12 cellular contexts compared by ENCODE assay signal in the genomic region with DNA sequence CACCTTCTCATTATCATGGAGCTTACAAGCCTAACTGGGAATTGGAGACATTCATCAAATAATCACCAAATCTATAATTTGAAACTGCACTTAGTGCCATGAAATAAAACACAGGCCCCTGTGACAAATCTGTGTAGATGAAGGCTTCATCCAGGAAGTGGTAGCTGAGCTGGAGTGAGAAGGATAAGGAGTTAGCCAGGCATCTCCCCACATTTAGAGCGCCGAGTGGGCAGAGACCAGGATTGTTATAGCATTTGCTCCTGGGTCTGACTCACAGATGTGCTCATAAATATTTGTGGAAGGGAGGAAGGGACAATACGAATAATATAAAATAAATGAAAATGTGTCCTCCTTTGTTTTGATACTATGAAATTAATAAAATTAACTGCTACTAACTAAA. TPM values are rescaled to one million over a fixed set of nuclear protein-coding genes. Genes with fewer than 3 reads are reported as not detected.
DNase-seq lines count a peak whose midpoint lies in the region; ATAC-seq, FAIRE-seq and TF ChIP-seq lines count a peak whose summit lies in the region.
"Had no signal": no experiment of that assay in that cellular context is flagged by ENCODE, and none has a peak within 500 bp of the region (broad histone marks: within the 10 kb centered on the region; RNA-seq: fewer than 3 reads in every experiment).

No MANE protein-coding gene starts in this region.

- no peaks in the 10 kb centered on the region for H3K9me2 ChIP-seq in neural cell (ENCODE audit: insufficient read depth, low read length)

- H3K4me1 ChIP-seq in right lobe of liver, result peaks cover 0 to 21% (median 10%) of the 10 kb centered on the region in 4 donors

- H3K27me3 ChIP-seq in neural cell (ENCODE audit: insufficient read depth, low read depth, low read length), result no peaks in the 10 kb centered on the region
- H3K27me3 ChIP-seq in right lobe of liver, result no peaks in the 10 kb centered on the region

- H3K4me3 ChIP-seq in neural cell (ENCODE audit: low read length) (peak overlapping the region; percentile 91), right lobe of liver (no peak overlapping the region)

- no peak for ATAC-seq in central memory CD8-positive, alpha-beta T cell (replicated peaks; ENCODE audit: extremely low read depth, poor library complexity, severe bottlenecking)
- ATAC-seq in right lobe of liver, result no peak
- no peak for ATAC-seq in effector memory CD8-positive, alpha-beta T cell (replicated peaks)
- ATAC-seq: HepG2 had no signal

- no peak for TF ChIP-seq EP300 in neural cell (conservative IDR thresholded peaks at IDR 0.05; ENCODE audit: poor library complexity, severe bottlenecking)

- no peaks in the 10 kb centered on the region for H3K27me3 Mint-ChIP-seq in central memory CD8-positive, alpha-beta T cell
- no peaks in the 10 kb centered on the region for H3K27me3 Mint-ChIP-seq in effector memory CD8-positive, alpha-beta T cell

- no peak for FAIRE-seq in D721Med (lab: Jason Lieb, UNC)
- FAIRE-seq: G401.6, HepG2 had no signal

- WGBS in right lobe of liver (ENCODE audit: insufficient coverage, low coverage, low lambda C conversion rate, missing lambda C conversion rate), result 86% methylated on average over 3 of the region's 3 CpGs

- H3K36me3 Mint-ChIP-seq in central memory CD8-positive, alpha-beta T cell (ENCODE audit: insufficient read depth), result peaks cover 28% of the 10 kb centered on the region
- H3K36me3 Mint-ChIP-seq in effector memory CD8-positive, alpha-beta T cell (ENCODE audit: insufficient read depth), result peaks cover 37% of the 10 kb centered on the region

- peaks cover 19% of the 10 kb centered on the region for H4K20me1 ChIP-seq in neural cell (ENCODE audit: insufficient read depth)

- DNase-seq in AG20443 (ENCODE audit: low spot score) (peak; percentile 64), M059J (ENCODE audit: low read depth) (peak; percentile 88), D721Med (ENCODE audit: insufficient read length, low spot score) (no peak), right lobe of liver (no peak), NCI-H128 (lab: John Stamatoyannopoulos, UW; ENCODE audit: unreplicated experiment) (no peak)
- no peak for DNase-seq in central memory CD8-positive, alpha-beta T cell (ENCODE audit: low spot score in 2 of 2)
- no peak for DNase-seq in effector memory CD8-positive, alpha-beta T cell
- DNase-seq: activated gamma-delta T cell treated with Interleukin-2 at 50 U/mL for 16 hours had no signal

- H3K9me3 ChIP-seq in neural cell (ENCODE audit: low read length) (no peaks in the 10 kb centered on the region), right lobe of liver (no peaks in the 10 kb centered on the region)

- TF ChIP-seq RAD21 in neural cell (conservative IDR thresholded peaks at IDR 0.05), result no peak

- H2AFZ ChIP-seq in neural cell (ENCODE audit: low read depth, low read length), result peak overlapping the region; percentile 19

- peaks cover 28% of the 10 kb centered on the region for H3K4me1 Mint-ChIP-seq in central memory CD8-positive, alpha-beta T cell
- peaks cover 15 to 25% of the 10 kb centered on the region in 2 donors for H3K4me1 Mint-ChIP-seq in effector memory CD8-positive, alpha-beta T cell (ENCODE audit: low read depth in 2 of 2)

- peak overlapping the region; percentile 84 for H3K27ac Mint-ChIP-seq in central memory CD8-positive, alpha-beta T cell (ENCODE audit: low read depth)
- H3K27ac Mint-ChIP-seq in effector memory CD8-positive, alpha-beta T cell, result no peak overlapping the region

- H3K9me3 Mint-ChIP-seq in central memory CD8-positive, alpha-beta T cell, result no peaks in the 10 kb centered on the region
- H3K9me3 Mint-ChIP-seq in effector memory CD8-positive, alpha-beta T cell, result no peaks in the 10 kb centered on the region

- H3K36me3 ChIP-seq in neural cell (ENCODE audit: insufficient read depth, low read length) (no peaks in the 10 kb centered on the region), right lobe of liver (peaks cover 0 to 9% (median 5%) of the 10 kb centered on the region in 4 donors)

- H3F3A ChIP-seq in neural cell (ENCODE audit: insufficient read depth, low read length, poor library complexity, severe bottlenecking), result peaks cover 6% of the 10 kb centered on the region

- intact Hi-C loops in right lobe of liver (cut with DNase I), result no loop called here

- H3K9ac ChIP-seq in neural cell (ENCODE audit: low read length), result peak overlapping the region; percentile 99

- no peak overlapping the region for H3K4me3 Mint-ChIP-seq in central memory CD8-positive, alpha-beta T cell
- no peak overlapping the region for H3K4me3 Mint-ChIP-seq in effector memory CD8-positive, alpha-beta T cell

- TF ChIP-seq CTCF in neural cell (IDR thresholded peaks at IDR 0.05; ENCODE audit: poor library complexity, severe bottlenecking), result no peak
- no peak for TF ChIP-seq CTCF in D721Med (IDR thresholded peaks at IDR 0.05; ENCODE audit: insufficient read depth, missing control alignments)
- TF ChIP-seq CTCF in right lobe of liver (IDR thresholded peaks at IDR 0.05), result no peak

- peak overlapping the region; percentile 87 for H3K4me2 ChIP-seq in neural cell (ENCODE audit: low read length)

- peaks cover 21% of the 10 kb centered on the region for H3K79me2 ChIP-seq in neural cell (replicated peaks; ENCODE audit: insufficient read depth, low read length)

- no peak for TF ChIP-seq POLR2A in right lobe of liver (IDR thresholded peaks at IDR 0.05)

- peak overlapping the region; percentile 98 for H3K27ac ChIP-seq in neural cell (ENCODE audit: low read length)
- H3K27ac ChIP-seq in right lobe of liver, result no peak overlapping the region

TF ChIP-seq in neural cell, 6 proteins besides CTCF, POLR2A, EP300 and RAD21:
- TF ChIP-seq MXI1 (conservative IDR thresholded peaks at IDR 0.05; ENCODE audit: poor library complexity, severe bottlenecking) (no peak), EZH2 (IDR thresholded peaks at IDR 0.05; ENCODE audit: borderline replicate concordance, insufficient read depth, low read length, poor library complexity, severe bottlenecking) (no peak), TAF1 (IDR thresholded peaks at IDR 0.05; ENCODE audit: low read depth) (no peak), POLR2AphosphoS5 (IDR thresholded peaks at IDR 0.05) (no peak), SMC3 (conservative IDR thresholded peaks at IDR 0.05; ENCODE audit: poor library complexity) (no peak)
- TF ChIP-seq, protein P1, sequence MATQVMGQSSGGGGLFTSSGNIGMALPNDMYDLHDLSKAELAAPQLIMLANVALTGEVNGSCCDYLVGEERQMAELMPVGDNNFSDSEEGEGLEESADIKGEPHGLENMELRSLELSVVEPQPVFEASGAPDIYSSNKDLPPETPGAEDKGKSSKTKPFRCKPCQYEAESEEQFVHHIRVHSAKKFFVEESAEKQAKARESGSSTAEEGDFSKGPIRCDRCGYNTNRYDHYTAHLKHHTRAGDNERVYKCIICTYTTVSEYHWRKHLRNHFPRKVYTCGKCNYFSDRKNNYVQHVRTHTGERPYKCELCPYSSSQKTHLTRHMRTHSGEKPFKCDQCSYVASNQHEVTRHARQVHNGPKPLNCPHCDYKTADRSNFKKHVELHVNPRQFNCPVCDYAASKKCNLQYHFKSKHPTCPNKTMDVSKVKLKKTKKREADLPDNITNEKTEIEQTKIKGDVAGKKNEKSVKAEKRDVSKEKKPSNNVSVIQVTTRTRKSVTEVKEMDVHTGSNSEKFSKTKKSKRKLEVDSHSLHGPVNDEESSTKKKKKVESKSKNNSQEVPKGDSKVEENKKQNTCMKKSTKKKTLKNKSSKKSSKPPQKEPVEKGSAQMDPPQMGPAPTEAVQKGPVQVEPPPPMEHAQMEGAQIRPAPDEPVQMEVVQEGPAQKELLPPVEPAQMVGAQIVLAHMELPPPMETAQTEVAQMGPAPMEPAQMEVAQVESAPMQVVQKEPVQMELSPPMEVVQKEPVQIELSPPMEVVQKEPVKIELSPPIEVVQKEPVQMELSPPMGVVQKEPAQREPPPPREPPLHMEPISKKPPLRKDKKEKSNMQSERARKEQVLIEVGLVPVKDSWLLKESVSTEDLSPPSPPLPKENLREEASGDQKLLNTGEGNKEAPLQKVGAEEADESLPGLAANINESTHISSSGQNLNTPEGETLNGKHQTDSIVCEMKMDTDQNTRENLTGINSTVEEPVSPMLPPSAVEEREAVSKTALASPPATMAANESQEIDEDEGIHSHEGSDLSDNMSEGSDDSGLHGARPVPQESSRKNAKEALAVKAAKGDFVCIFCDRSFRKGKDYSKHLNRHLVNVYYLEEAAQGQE (IDR thresholded peaks at IDR 0.05; ENCODE audit: borderline replicate concordance), result no peak

RNA-seq across cellular contexts. Expression of a gene that starts 2.5 kb away (rescaled TPM):
- 42.2 and 72.4 TPM in 2 replicates for total RNA-seq in M059J (2014; rRNA removed; shearing (Covaris generic))
- polyA plus RNA-seq in neural cell, result 230 and 233 TPM in 2 replicates
- 126 and 143 TPM in 2 replicates for polyA minus RNA-seq in neural cell
- total RNA-seq in right lobe of liver, result 100 to 1,000 TPM in 3 of 6 experiments, 10 to 100 TPM in 3; 57.8 to 118 (median 102) TPM

RNA-seq across cellular contexts. Expression of a gene that starts 24.8 kb away (rescaled TPM):
- total RNA-seq in M059J (2014; rRNA removed; shearing (Covaris generic)), result 21.2 and 56.2 TPM in 2 replicates
- polyA plus RNA-seq in neural cell, result 33.9 and 41.4 TPM in 2 replicates
- 25.1 and 25.2 TPM in 2 replicates for polyA minus RNA-seq in neural cell
- total RNA-seq in right lobe of liver, result 100 to 1,000 TPM in 4 of 6 experiments, 10 to 100 TPM in 2; 89.6 to 238 (median 183) TPM

RNA-seq across cellular contexts. Expression of a gene that starts 40.9 kb away (rescaled TPM):
- total RNA-seq in M059J (2014; rRNA removed; shearing (Covaris generic)), result 0.27 TPM in 1 of 2 replicates, not detected in the other
- not detected in 2 replicates for polyA plus RNA-seq in neural cell
- polyA minus RNA-seq in neural cell, result not detected in 2 replicates
- total RNA-seq in right lobe of liver, result 100 to 1,000 TPM in 1 of 6 experiments, 10 to 100 TPM in 5; 59.5 to 107 (median 74.5) TPM

RNA-seq across cellular contexts. Expression of a gene that starts 47.8 kb away (rescaled TPM):
- total RNA-seq in M059J (2014; rRNA removed; shearing (Covaris generic)), result 15.1 and 22.3 TPM in 2 replicates
- not detected in 2 replicates for polyA plus RNA-seq in neural cell
- not detected in 2 replicates for polyA minus RNA-seq in neural cell
- total RNA-seq in right lobe of liver, result 10 to 100 TPM; 27.2 to 50.1 (median 34.7) TPM
- total RNA-seq: SK-MEL-5 had no signal

RNA-seq across cellular contexts. Expression of a gene that starts 59.1 kb away (rescaled TPM):
- 332 and 413 TPM in 2 replicates for total RNA-seq in M059J (2014; rRNA removed; shearing (Covaris generic))
- polyA plus RNA-seq in neural cell, result 296 and 330 TPM in 2 replicates
- polyA minus RNA-seq in neural cell, result 58.9 and 65.4 TPM in 2 replicates
- total RNA-seq in right lobe of liver, result 100 to 1,000 TPM in 2 of 6 experiments, 10 to 100 TPM in 4; 54.5 to 123 (median 66.6) TPM

Comparison
In these comparisons a context has a peak if more than half of its experiments do, and no peak if none do; other contexts are left out.
1. DNase-seq: peak in AG20443 (single experiment) and M059J (single experiment); none in central memory CD8-positive, alpha-beta T cell (0 of 2), D721Med (single experiment), right lobe of liver (0 of 3), NCI-H128 (single experiment) and effector memory CD8-positive, alpha-beta T cell (0 of 3).
2. RNA of a gene that starts 40.9 kb away (total RNA-seq): 59.5 to 107 TPM in right lobe of liver; 0.27 TPM in M059J; every median in the first group is over 10 times any median in the second.